In genomic region chr2:48347712-48348111, GRCh38 we compare ENCODE assay signal across 18 cellular contexts. TPM values are rescaled to one million over a fixed set of nuclear protein-coding genes. Genes with fewer than 3 reads are reported as not detected.
DNase-seq lines count a peak whose midpoint lies in the region; ATAC-seq and TF ChIP-seq lines count a peak whose summit lies in the region.
"Had no signal": no experiment of that assay in that cellular context is flagged by ENCODE, and none has a peak within 500 bp of the region (broad histone marks: within the 10 kb centered on the region; RNA-seq: fewer than 3 reads in every experiment).

No MANE protein-coding gene starts in this region.

- peaks cover 19 to 32% of the 10 kb centered on the region in 2 experiments for H3K9me3 ChIP-seq in CD4-positive, CD25-positive, alpha-beta regulatory T cell (ENCODE audit: control insufficient read depth in 2 of 2, low read length in 2 of 2)

- H3K36me3 ChIP-seq in CD4-positive, CD25-positive, alpha-beta regulatory T cell (ENCODE audit: control insufficient read depth, insufficient read depth, low read length), result peaks cover 34% of the 10 kb centered on the region

- H3K27me3 ChIP-seq in CD4-positive, CD25-positive, alpha-beta regulatory T cell (ENCODE audit: control insufficient read depth, insufficient read depth, low read length), result no peaks in the 10 kb centered on the region

- no peak for ATAC-seq in CD4-positive, CD25-positive, alpha-beta regulatory T cell (ENCODE audit: low read depth in 2 of 2)
- ATAC-seq in GM19452 (IDR thresholded peaks at IDR 0.05; ENCODE audit: unreplicated experiment), result no peak
- no peak for ATAC-seq in HG03432 (IDR thresholded peaks at IDR 0.05; ENCODE audit: unreplicated experiment)

- DNase-seq in DMS53 (lab: John Stamatoyannopoulos, UW) (peak; percentile 22), DMS53 treated with DMSO at 0.1 percent for 48 hours (lab: John Stamatoyannopoulos, UW; ENCODE audit: unreplicated experiment) (no peak), OCI-M1 (lab: John Stamatoyannopoulos, UW) (peak; percentile 18), choroid plexus epithelial cell (ENCODE audit: low read depth) (peak; percentile 36), SK-N-DZ (ENCODE audit: low spot score) (no peak)
- DNase-seq in CD4-positive, CD25-positive, alpha-beta regulatory T cell, result peak in 2 of 3 donors; percentile 25 to 34
- DNase-seq: 8988T; activated CD4-positive, alpha-beta T cell treated with anti-CD3 and anti-CD28 coated beads for 4 hours; activated gamma-delta T cell treated with Interleukin-2 at 50 U/mL for 16 hours; kidney; NCI-H446; nephron progenitor cell; trophoblast cell had no signal

- H3K27ac Mint-ChIP-seq in CD4-positive, CD25-positive, alpha-beta regulatory T cell, result peak overlapping the region in 2 of 3 donors; percentile 41 to 93
- H3K27ac Mint-ChIP-seq: nephron progenitor cell had no signal

- peaks cover 53% of the 10 kb centered on the region for H3K4me1 ChIP-seq in CD4-positive, CD25-positive, alpha-beta regulatory T cell (ENCODE audit: control insufficient read depth, insufficient read depth, low read length, poor library complexity, severe bottlenecking)

- peaks cover 4 to 17% (median 5%) of the 10 kb centered on the region in 7 donors for H3K9me3 Mint-ChIP-seq in CD4-positive, CD25-positive, alpha-beta regulatory T cell

- no peak overlapping the region for H3K27ac ChIP-seq in CD4-positive, CD25-positive, alpha-beta regulatory T cell (ENCODE audit: insufficient read depth, low read length, poor library complexity, severe bottlenecking)
- H3K27ac ChIP-seq: coronary artery, SK-N-MC, skin epidermis had no signal

- H3K36me3 Mint-ChIP-seq in CD4-positive, CD25-positive, alpha-beta regulatory T cell, result peaks cover 23% of the 10 kb centered on the region

- H3K27me3 Mint-ChIP-seq in CD4-positive, CD25-positive, alpha-beta regulatory T cell, result no peaks in the 10 kb centered on the region

- peaks cover 33 to 73% (median 48%) of the 10 kb centered on the region in 4 donors for H3K4me1 Mint-ChIP-seq in CD4-positive, CD25-positive, alpha-beta regulatory T cell
- H3K4me1 Mint-ChIP-seq: nephron progenitor cell had no signal

- peak overlapping the region in 2 of 4 donors; percentile 3 to 17 for H3K4me3 Mint-ChIP-seq in CD4-positive, CD25-positive, alpha-beta regulatory T cell
- H3K4me3 Mint-ChIP-seq: nephron progenitor cell had no signal

- H3K4me3 ChIP-seq in CD4-positive, CD25-positive, alpha-beta regulatory T cell (ENCODE audit: low read depth, low read length), result no peak overlapping the region
- H3K4me3 ChIP-seq in choroid plexus epithelial cell (ENCODE audit: low read depth, low read length), result no peak overlapping the region
- H3K4me3 ChIP-seq: coronary artery, SK-N-MC, skin epidermis had no signal

- no peak for TF ChIP-seq CTCF in choroid plexus epithelial cell (conservative IDR thresholded peaks at IDR 0.05; ENCODE audit: low read depth, low read length)

RNA-seq across cellular contexts. Expression of gene FOXN2, which starts 33.2 kb away (rescaled TPM):
- 58.4 TPM for total RNA-seq in CD4-positive, CD25-positive, alpha-beta regulatory T cell
- 10 to 100 TPM; 48.9 to 67.6 (median 59.5) TPM for polyA plus RNA-seq in CD4-positive, CD25-positive, alpha-beta regulatory T cell
- polyA plus RNA-seq in SK-N-DZ (2014; cell fraction: cytosol; rRNA removed), result 23.6 and 25.8 TPM in 2 replicates
- polyA plus RNA-seq in SK-N-DZ (2014; cell fraction: nucleus; rRNA removed), result 24.9 and 31.4 TPM in 2 replicates

Comparison
In these comparisons a context has a peak if more than half of its experiments do, and no peak if none do; other contexts are left out.
1. DNase-seq: peak in DMS53 (single experiment), CD4-positive, CD25-positive, alpha-beta regulatory T cell (2 of 3), OCI-M1 (single experiment) and choroid plexus epithelial cell (single experiment); none in DMS53 treated with DMSO at 0.1 percent for 48 hours (single experiment) and SK-N-DZ (single experiment).